ENCODE assay signal across 8 cellular contexts in the genomic region with DNA sequence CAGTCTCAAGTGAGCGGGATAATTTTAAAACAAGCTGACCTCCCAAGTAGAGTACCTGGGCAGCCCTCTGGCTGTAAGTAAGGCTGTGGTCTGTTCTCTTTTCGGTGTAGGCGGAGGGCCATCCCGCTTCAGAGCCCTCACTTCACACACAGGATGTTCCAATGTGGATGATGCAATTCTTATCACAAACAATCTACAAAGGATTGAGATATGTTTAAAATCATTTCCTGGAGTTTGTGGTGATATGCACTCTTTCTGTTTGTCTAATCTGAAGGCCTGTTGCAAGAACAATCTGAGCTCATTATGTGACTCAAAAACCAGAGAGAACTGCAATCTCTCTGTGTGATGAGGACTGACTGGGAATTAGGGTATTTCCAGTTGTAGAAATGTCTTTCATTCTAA. TPM values are rescaled to one million over a fixed set of nuclear protein-coding genes. Genes with fewer than 3 reads are reported as not detected.
DNase-seq lines count a peak whose midpoint lies in the region; ATAC-seq and TF ChIP-seq lines count a peak whose summit lies in the region.

No MANE protein-coding gene starts in this region.

- no peak overlapping the region for H3K27ac ChIP-seq in effector memory CD4-positive, alpha-beta T cell (ENCODE audit: insufficient read depth, low read length, poor library complexity, severe bottlenecking)

- peaks cover 8% of the 10 kb centered on the region for H3K4me1 ChIP-seq in effector memory CD4-positive, alpha-beta T cell (ENCODE audit: control insufficient read depth, insufficient read depth, low read length, poor library complexity, severe bottlenecking)

- no peaks in the 10 kb centered on the region for H3K36me3 ChIP-seq in effector memory CD4-positive, alpha-beta T cell (ENCODE audit: control insufficient read depth, insufficient read depth, low read length)

- H3K9me3 ChIP-seq in effector memory CD4-positive, alpha-beta T cell (ENCODE audit: control insufficient read depth, low read length) = no peaks in the 10 kb centered on the region

- ATAC-seq in GM21717 (IDR thresholded peaks at IDR 0.05; ENCODE audit: unreplicated experiment) = no peak

- H3K27me3 ChIP-seq in effector memory CD4-positive, alpha-beta T cell (replicated peaks; ENCODE audit: control insufficient read depth, insufficient read depth, low read length, poor library complexity, severe bottlenecking) = no peaks in the 10 kb centered on the region

- H3K4me3 ChIP-seq in AG09309 (ENCODE audit: control insufficient read depth, low read depth, low read length) (no peak overlapping the region), astrocyte of the cerebellum (ENCODE audit: low read depth, low read length) (no peak overlapping the region)
- H3K4me3 ChIP-seq in effector memory CD4-positive, alpha-beta T cell (ENCODE audit: insufficient read depth, low read depth, low read length, poor library complexity, severe bottlenecking) = no peak overlapping the region

- peak; percentile 71 for DNase-seq in AG09309 (ENCODE audit: low read depth)
- DNase-seq in KBM-7 = peak; percentile 77
- DNase-seq in astrocyte of the cerebellum (ENCODE audit: low read depth) = peak; percentile 37
- peak; percentile 72 to 94 for DNase-seq in lung microvascular endothelial cell (ENCODE audit: low read depth in 2 of 2)
- DNase-seq in effector memory CD4-positive, alpha-beta T cell = no peak
- no peak for DNase-seq in NCI-H2171 (lab: John Stamatoyannopoulos, UW)
- DNase-seq in NCI-H526 (lab: John Stamatoyannopoulos, UW) = no peak

- in situ Hi-C loops in KBM-7 (cut with MboI; ENCODE audit: low pct_unique_long_range_greater_than_20kb, low sequenced_read_pairs) = no loop called here
- in situ Hi-C loops in astrocyte of the cerebellum (cut with HindIII; ENCODE audit: low sequenced_read_pairs) = no loop called here

- TF ChIP-seq CTCF in AG09309 (IDR thresholded peaks at IDR 0.05; ENCODE audit: control insufficient read depth, insufficient read depth, low read depth, low read length, missing control alignments) (no peak), astrocyte of the cerebellum (IDR thresholded peaks at IDR 0.05; ENCODE audit: low read depth, low read length, missing control alignments) (no peak)

RNA-seq across cellular contexts. Expression of a gene that starts 42.5 kb away (rescaled TPM):
- total RNA-seq in lung microvascular endothelial cell = 24.8 and 54.3 TPM in 2 replicates

Comparison
In these comparisons a context has a peak if more than half of its experiments do, and no peak if none do; other contexts are left out.
1. DNase-seq: peak in AG09309 (single experiment), KBM-7 (single experiment), astrocyte of the cerebellum (single experiment) and lung microvascular endothelial cell (2 of 2); none in effector memory CD4-positive, alpha-beta T cell (0 of 3), NCI-H2171 (single experiment) and NCI-H526 (0 of 2).